Comparison of ENCODE assay signal across 17 cellular contexts in genomic region chr6:158603261-158604047, GRCh38.
"Had no signal": no experiment of that assay in that cellular context is flagged by ENCODE, and none has a peak within 500 bp of the region (broad histone marks: within the 10 kb centered on the region; RNA-seq: fewer than 3 reads in every experiment).

No MANE protein-coding gene starts in this region.

- DNase-seq: activated effector memory CD4-positive, alpha-beta T cell treated with Interleukin-2 at 50 U/mL for 16 hours; activated naive CD8-positive, alpha-beta T cell treated with anti-CD3 and anti-CD28 coated beads, Interleukin-2, amount 10 ng/mL, durations not matched to agents 7 days and 5 days; aorta; heart right ventricle; left ventricle myocardium inferior; ovary; retina; SHP77 treated with DMSO at 0.1 percent for 48 hours; stimulated activated CD4-positive, alpha-beta T cell treated with anti-CD3 and anti-CD28 coated beads, Interleukin-4, amount 100 ng/mL, for 4 hours; T-helper 9 cell; tibial artery had no signal

- H3K27ac Mint-ChIP-seq: activated naive CD8-positive, alpha-beta T cell treated with anti-CD3 and anti-CD28 coated beads, Interleukin-2, amount 10 ng/mL, durations not matched to agents 7 days and 5 days; memory B cell; neural progenitor cell had no signal

- ATAC-seq: heart right ventricle had no signal

- FAIRE-seq: bronchial epithelial cell, colon, frontal cortex, keratinocyte had no signal

- H3K27me3 Mint-ChIP-seq: activated naive CD8-positive, alpha-beta T cell treated with anti-CD3 and anti-CD28 coated beads, Interleukin-2, amount 10 ng/mL, durations not matched to agents 7 days and 5 days; memory B cell had no signal

- H3K9me3 Mint-ChIP-seq: activated naive CD8-positive, alpha-beta T cell treated with anti-CD3 and anti-CD28 coated beads, Interleukin-2, amount 10 ng/mL, durations not matched to agents 7 days and 5 days; memory B cell; neural progenitor cell had no signal

- H3K4me1 Mint-ChIP-seq: neural progenitor cell had no signal

- H3K9me3 ChIP-seq: heart right ventricle, left ventricle myocardium inferior, ovary, tibial artery had no signal

- H3K4me3 Mint-ChIP-seq: activated naive CD8-positive, alpha-beta T cell treated with anti-CD3 and anti-CD28 coated beads, Interleukin-2, amount 10 ng/mL, durations not matched to agents 7 days and 5 days; memory B cell; neural progenitor cell had no signal
